ENCODE assay signal across 1 cellular context in the genomic region with DNA sequence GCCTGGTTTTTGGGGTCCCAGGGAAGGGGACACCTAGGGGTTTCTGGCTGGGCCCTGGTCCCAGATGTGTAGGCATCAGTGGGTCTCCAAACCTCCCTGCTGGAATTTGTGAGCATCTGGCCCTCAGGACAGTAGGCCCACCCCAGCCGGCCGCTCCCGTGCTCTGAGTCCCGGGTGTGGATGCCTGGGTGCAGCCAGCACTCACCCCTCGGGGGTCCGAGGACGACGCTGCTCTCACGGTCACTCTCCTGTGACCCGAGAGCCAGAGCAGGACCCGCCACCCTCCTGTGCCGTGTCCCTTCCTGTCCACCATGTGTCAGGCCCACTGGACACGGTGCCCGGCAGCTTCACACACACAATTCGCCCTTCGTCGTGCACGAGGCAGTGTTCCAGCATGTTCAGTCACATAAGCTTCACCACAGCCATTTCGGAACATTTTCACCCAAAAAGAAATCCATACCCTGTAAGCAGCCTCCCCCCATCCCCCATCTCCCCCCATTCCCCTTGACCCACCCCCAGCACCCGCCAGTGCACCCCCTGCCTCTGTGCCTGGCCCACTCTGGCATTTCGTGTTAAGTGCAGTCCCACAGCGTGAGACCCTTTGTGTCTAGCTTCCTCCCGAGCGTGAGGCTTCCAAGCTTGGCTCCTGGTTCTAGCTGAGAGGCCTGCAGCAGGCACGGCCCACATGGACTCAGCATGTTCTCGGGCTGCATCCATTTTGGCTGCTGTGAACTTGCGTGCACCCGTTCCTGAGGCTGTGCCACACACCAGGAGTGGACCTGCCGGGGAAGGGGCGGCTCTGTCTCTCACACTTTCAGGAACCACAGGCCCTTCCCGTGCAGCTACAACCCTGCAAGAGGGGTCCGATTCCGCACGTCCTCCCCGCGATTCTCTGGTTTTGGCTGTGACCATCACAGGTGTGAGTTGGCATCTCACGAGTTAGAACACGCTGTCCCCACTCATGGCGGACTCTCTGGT.
TF ChIP-seq lines count a peak whose summit lies in the region.

No MANE protein-coding gene starts in this region.

TF ChIP-seq in IMR-90, 13 proteins besides CTCF, POLR2A, EP300 and RAD21:
- TF ChIP-seq, protein P1, sequence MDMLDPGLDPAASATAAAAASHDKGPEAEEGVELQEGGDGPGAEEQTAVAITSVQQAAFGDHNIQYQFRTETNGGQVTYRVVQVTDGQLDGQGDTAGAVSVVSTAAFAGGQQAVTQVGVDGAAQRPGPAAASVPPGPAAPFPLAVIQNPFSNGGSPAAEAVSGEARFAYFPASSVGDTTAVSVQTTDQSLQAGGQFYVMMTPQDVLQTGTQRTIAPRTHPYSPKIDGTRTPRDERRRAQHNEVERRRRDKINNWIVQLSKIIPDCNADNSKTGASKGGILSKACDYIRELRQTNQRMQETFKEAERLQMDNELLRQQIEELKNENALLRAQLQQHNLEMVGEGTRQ (IDR thresholded peaks at IDR 0.05; ENCODE audit: low read depth, low read length): no peak
- TF ChIP-seq MXI1 (IDR thresholded peaks at IDR 0.05; ENCODE audit: borderline replicate concordance, low read depth, low read length) (no peak), RCOR1 (IDR thresholded peaks at IDR 0.05; ENCODE audit: insufficient replicate concordance, low read length) (no peak), MAFK (IDR thresholded peaks at IDR 0.05; ENCODE audit: low read depth, low read length) (no peak), RFX5 (IDR thresholded peaks at IDR 0.05; ENCODE audit: low read depth, low read length) (no peak)
